ENCODE assay signal across 1 cellular context in the genomic region with DNA sequence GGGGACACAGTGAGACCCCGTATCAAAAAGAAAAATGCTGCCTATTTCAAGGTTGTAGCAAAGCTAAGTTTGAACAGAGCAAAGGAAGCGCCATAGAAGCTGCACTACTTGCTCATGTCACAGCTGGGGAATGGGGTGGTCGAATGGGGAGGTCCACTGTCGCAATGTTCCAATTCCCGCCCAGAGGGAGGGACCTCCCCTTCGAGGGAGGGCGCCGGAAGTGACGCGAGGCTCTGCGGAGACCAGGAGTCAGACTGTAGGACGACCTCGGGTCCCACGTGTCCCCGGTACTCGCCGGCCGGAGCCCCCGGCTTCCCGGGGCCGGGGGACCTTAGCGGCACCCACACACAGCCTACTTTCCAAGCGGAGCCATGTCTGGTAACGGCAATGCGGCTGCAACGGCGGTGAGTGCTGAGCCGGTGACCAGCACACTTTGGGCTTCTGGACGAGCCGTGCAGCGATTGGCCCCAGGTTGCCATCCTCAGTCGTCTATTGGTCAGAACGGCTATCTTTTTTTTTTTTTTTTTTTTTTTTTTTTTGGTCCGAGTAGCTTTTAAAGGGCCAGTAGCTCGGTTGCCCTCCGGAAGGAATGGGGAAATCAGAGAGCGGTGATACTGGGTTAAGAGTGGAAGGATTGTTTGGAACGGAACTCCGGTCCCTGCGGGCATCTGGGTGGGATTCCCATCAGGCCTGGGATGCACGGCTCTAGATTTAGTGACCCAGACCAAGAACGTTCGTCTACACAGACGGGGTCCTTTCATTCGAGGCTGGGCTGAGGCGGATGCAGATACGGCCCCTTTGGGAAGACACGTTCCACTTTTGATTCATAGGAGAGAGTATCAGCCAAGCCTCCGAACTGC.
A peak's percentile ranks its signal among the peaks of the same experiment; 100 is the strongest.
TF ChIP-seq lines count a peak whose summit lies in the region.

Gene HMBS (plus strand): TSS at position 219 of the 860 bp plus-strand sequence. CDS start 153 bp downstream, at position 372.

TF ChIP-seq in K562, 482 proteins besides CTCF, POLR2A, EP300 and RAD21 (continued from another document):
- TF ChIP-seq CBX1 (IDR thresholded peaks at IDR 0.05; ENCODE audit: low read depth) = 0 out of 2 replicates have a peak, but pooled peaks have one; percentile 10
- no peak for TF ChIP-seq ZNF696 (CRISPR knock-in tag; conservative IDR thresholded peaks at IDR 0.05)
- peak; percentile 82 for TF ChIP-seq ATF7 (IDR thresholded peaks at IDR 0.05)
- TF ChIP-seq ZNF263 (CRISPR knock-in tag; IDR thresholded peaks at IDR 0.05; ENCODE audit: borderline replicate concordance) = peak; percentile 45; the same call in 1 of the 2 replicates
- peak; percentile 26; the same call in 1 of the 2 replicates for TF ChIP-seq MXI1 (IDR thresholded peaks at IDR 0.05; ENCODE audit: low read depth, low read length)
- 0 out of 2 replicates have a peak, but pooled peaks have one; percentile 21 for TF ChIP-seq DMBX1 (CRISPR knock-in tag; IDR thresholded peaks at IDR 0.05; ENCODE audit: borderline replicate concordance)
- no peak; a peak in 1 of 4 replicates for TF ChIP-seq RCOR1 (IDR thresholded peaks at IDR 0.05; ENCODE audit: borderline replicate concordance in 1 of 2, low read depth in 2 of 2, low read length in 2 of 2)
- TF ChIP-seq ETV1 (tag; conservative IDR thresholded peaks at IDR 0.05; ENCODE audit: low read depth) = peak; percentile 82
- peak; percentile 85 for TF ChIP-seq ZBTB12 (CRISPR knock-in tag; IDR thresholded peaks at IDR 0.05)
- peak; percentile 10; the same call in 1 of the 2 replicates for TF ChIP-seq ETV5 (CRISPR knock-in tag; IDR thresholded peaks at IDR 0.05; ENCODE audit: low read depth)
- TF ChIP-seq MXD1 (CRISPR knock-in tag; IDR thresholded peaks at IDR 0.05; ENCODE audit: borderline replicate concordance, poor library complexity, severe bottlenecking) = peak; percentile 63
- TF ChIP-seq ATF1 (CRISPR knock-in tag; IDR thresholded peaks at IDR 0.05) = no peak
- TF ChIP-seq ATF1 (tag; IDR thresholded peaks at IDR 0.05) = peak; percentile 96
- TF ChIP-seq CREM (IDR thresholded peaks at IDR 0.05; ENCODE audit: low read depth) = peak; percentile 97
- TF ChIP-seq JUN (IDR thresholded peaks at IDR 0.05; ENCODE audit: borderline replicate concordance, low read depth, low read length) = peak; percentile 30; the same call in 1 of the 2 replicates
- no peak for TF ChIP-seq JUN (CRISPR knock-in tag; IDR thresholded peaks at IDR 0.05; ENCODE audit: borderline replicate concordance)
- TF ChIP-seq FOS (IDR thresholded peaks at IDR 0.05; ENCODE audit: extremely low read depth, insufficient read length) = peak; percentile 68
- TF ChIP-seq HOMEZ (CRISPR knock-in tag; IDR thresholded peaks at IDR 0.05) = no peak
- TF ChIP-seq, protein P1, sequence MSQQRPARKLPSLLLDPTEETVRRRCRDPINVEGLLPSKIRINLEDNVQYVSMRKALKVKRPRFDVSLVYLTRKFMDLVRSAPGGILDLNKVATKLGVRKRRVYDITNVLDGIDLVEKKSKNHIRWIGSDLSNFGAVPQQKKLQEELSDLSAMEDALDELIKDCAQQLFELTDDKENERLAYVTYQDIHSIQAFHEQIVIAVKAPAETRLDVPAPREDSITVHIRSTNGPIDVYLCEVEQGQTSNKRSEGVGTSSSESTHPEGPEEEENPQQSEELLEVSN (IDR thresholded peaks at IDR 0.05; ENCODE audit: borderline replicate concordance in 1 of 2, extremely low read depth in 1 of 2, insufficient read depth in 1 of 2, insufficient read length in 1 of 2, low read depth in 1 of 2, low read length in 1 of 2, poor library complexity in 1 of 2, severe bottlenecking in 1 of 2) = peak; percentile 89 to 94
- 0 out of 2 replicates have a peak, but pooled peaks have one; percentile 50 for TF ChIP-seq ZNF449 (CRISPR knock-in tag; IDR thresholded peaks at IDR 0.05)
- TF ChIP-seq, protein P2, sequence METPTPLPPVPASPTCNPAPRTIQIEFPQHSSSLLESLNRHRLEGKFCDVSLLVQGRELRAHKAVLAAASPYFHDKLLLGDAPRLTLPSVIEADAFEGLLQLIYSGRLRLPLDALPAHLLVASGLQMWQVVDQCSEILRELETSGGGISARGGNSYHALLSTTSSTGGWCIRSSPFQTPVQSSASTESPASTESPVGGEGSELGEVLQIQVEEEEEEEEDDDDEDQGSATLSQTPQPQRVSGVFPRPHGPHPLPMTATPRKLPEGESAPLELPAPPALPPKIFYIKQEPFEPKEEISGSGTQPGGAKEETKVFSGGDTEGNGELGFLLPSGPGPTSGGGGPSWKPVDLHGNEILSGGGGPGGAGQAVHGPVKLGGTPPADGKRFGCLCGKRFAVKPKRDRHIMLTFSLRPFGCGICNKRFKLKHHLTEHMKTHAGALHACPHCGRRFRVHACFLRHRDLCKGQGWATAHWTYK (CRISPR knock-in tag; IDR thresholded peaks at IDR 0.05) = 0 out of 2 replicates have a peak, but pooled peaks have one; percentile 69
